In genomic region chr1:67750690-67751052, GRCh38 we compare ENCODE assay signal across 12 cellular contexts.
DNase-seq lines count a peak whose midpoint lies in the region; ATAC-seq and TF ChIP-seq lines count a peak whose summit lies in the region.
"Had no signal": no experiment of that assay in that cellular context is flagged by ENCODE, and none has a peak within 500 bp of the region (broad histone marks: within the 10 kb centered on the region; RNA-seq: fewer than 3 reads in every experiment).

No MANE protein-coding gene starts in this region.

- H4K20me1 ChIP-seq in PC-9 (ENCODE audit: insufficient read depth): no peaks in the 10 kb centered on the region

- intact Hi-C loops in PC-9 (cut with micrococcal nuclease; ENCODE audit: unreplicated experiment) (loop anchor here (1.0 kb wide), 1 partner anchor 64 kb away; no protein-coding TSS in a partner anchor), esophagus muscularis mucosa (cut with DNase I) (no loop called here), psoas muscle (cut with DNase I) (no loop called here)

- H3K79me2 ChIP-seq in ACC112 (ENCODE audit: control insufficient read depth, insufficient read depth, low read length, unreplicated experiment): peaks cover 70% of the 10 kb centered on the region
- H3K79me2 ChIP-seq in PC-9 (ENCODE audit: low read depth): peaks cover 27% of the 10 kb centered on the region

- WGBS in esophagus muscularis mucosa: 38% methylated on average over 1 of the region's 1 CpG
- 71 to 81% (median 73%) methylated on average over 1 of the region's 1 CpG for WGBS in psoas muscle, 3 donors

- H3K9me3 ChIP-seq in PC-9 (ENCODE audit: insufficient read depth, low read depth) (no peaks in the 10 kb centered on the region), esophagus muscularis mucosa (no peaks in the 10 kb centered on the region), psoas muscle (no peaks in the 10 kb centered on the region)
- H3K9me3 ChIP-seq in effector memory CD4-positive, alpha-beta T cell (ENCODE audit: control insufficient read depth, low read length): no peaks in the 10 kb centered on the region

- TF ChIP-seq CTCF in PC-9 (conservative IDR thresholded peaks at IDR 0.05) (no peak), esophagus muscularis mucosa (IDR thresholded peaks at IDR 0.05) (no peak), psoas muscle (IDR thresholded peaks at IDR 0.05) (no peak)

- H3K36me3 ChIP-seq in ACC112 (ENCODE audit: insufficient read depth, low read length) (peaks cover 10% of the 10 kb centered on the region; the same call in 1 of the 2 replicates), PC-9 (ENCODE audit: low read depth) (no peaks in the 10 kb centered on the region; the same call in 1 of the 2 replicates), esophagus muscularis mucosa (no peaks in the 10 kb centered on the region), psoas muscle (ENCODE audit: insufficient read depth in 1 of 2, low read depth in 1 of 2) (no peaks in the 10 kb centered on the region)
- H3K36me3 ChIP-seq in effector memory CD4-positive, alpha-beta T cell (ENCODE audit: control insufficient read depth, insufficient read depth, low read length): no peaks in the 10 kb centered on the region

- ATAC-seq in psoas muscle (no peak), GM21381 (IDR thresholded peaks at IDR 0.05; ENCODE audit: unreplicated experiment) (no peak)
- ATAC-seq: naive thymus-derived CD8-positive, alpha-beta T cell; stimulated activated effector memory CD8-positive, alpha-beta T cell treated with anti-CD3 and anti-CD28 coated beads, Interleukin-12 subunit alpha, Interleukin-12 subunit beta, amount 100 ng/mL, for 72 hours had no signal

- H3K4me1 ChIP-seq in ACC112 (ENCODE audit: control insufficient read depth, insufficient read depth, low read length, unreplicated experiment) (peaks cover 82% of the 10 kb centered on the region), PC-9 (replicated peaks; ENCODE audit: insufficient read depth) (peaks cover 58% of the 10 kb centered on the region), esophagus muscularis mucosa (peaks cover 55 to 100% (median 95%) of the 10 kb centered on the region in 4 donors), psoas muscle (peaks cover 47% of the 10 kb centered on the region)
- no peaks in the 10 kb centered on the region for H3K4me1 ChIP-seq in effector memory CD4-positive, alpha-beta T cell (ENCODE audit: control insufficient read depth, insufficient read depth, low read length, poor library complexity, severe bottlenecking)

- no peaks in the 10 kb centered on the region for H3K27me3 ChIP-seq in ACC112 (ENCODE audit: insufficient read depth, low read length)
- no peaks in the 10 kb centered on the region for H3K27me3 ChIP-seq in PC-9 (ENCODE audit: insufficient read depth, low read depth)
- H3K27me3 ChIP-seq in esophagus muscularis mucosa: no peaks in the 10 kb centered on the region
- no peaks in the 10 kb centered on the region for H3K27me3 ChIP-seq in psoas muscle (ENCODE audit: insufficient read depth in 3 of 3, low read length in 2 of 3)
- no peaks in the 10 kb centered on the region for H3K27me3 ChIP-seq in effector memory CD4-positive, alpha-beta T cell (replicated peaks; ENCODE audit: control insufficient read depth, insufficient read depth, low read length, poor library complexity, severe bottlenecking)

- CTCF ChIA-PET in PC-9 (lab: Charles Lee): interaction anchor here (0.7 to 1.0 kb wide), 2 partner anchors 218 to 672 kb away, joined by 3 read pairs; no protein-coding TSS in a partner anchor

- peaks cover 36% of the 10 kb centered on the region for H3F3A ChIP-seq in PC-9 (ENCODE audit: insufficient read depth, low read depth)

- peak overlapping the region; percentile 68 for H3K4me2 ChIP-seq in PC-9

- no peak for DNase-seq in PC-9
- DNase-seq in esophagus muscularis mucosa (ENCODE audit: extremely low spot score): no peak
- DNase-seq in psoas muscle: no peak
- no peak for DNase-seq in activated CD4-positive, alpha-beta T cell treated with anti-CD3 and anti-CD28 coated beads, Interleukin-2, amount 50 U/mL, for 1 hour
- DNase-seq in effector memory CD4-positive, alpha-beta T cell: no peak
- DNase-seq in NCI-H1417 treated with DMSO at 0.1 percent for 48 hours (lab: John Stamatoyannopoulos, UW): no peak
- DNase-seq: activated naive CD4-positive, alpha-beta T cell; naive thymus-derived CD8-positive, alpha-beta T cell; T-helper 1 cell had no signal

- no peaks in the 10 kb centered on the region for H3K9me2 ChIP-seq in PC-9 (ENCODE audit: insufficient read depth)

- H3K4me3 ChIP-seq in ACC112 (ENCODE audit: low read depth, low read length): peak overlapping the region; percentile 29; the same call in 1 of the 2 replicates
- peak overlapping the region; percentile 42 for H3K4me3 ChIP-seq in PC-9
- peak overlapping the region in 3 of 4 donors; percentile 28 to 48 (median 33) for H3K4me3 ChIP-seq in esophagus muscularis mucosa
- H3K4me3 ChIP-seq in psoas muscle: no peak overlapping the region
- no peak overlapping the region for H3K4me3 ChIP-seq in effector memory CD4-positive, alpha-beta T cell (ENCODE audit: insufficient read depth, low read depth, low read length, poor library complexity, severe bottlenecking)

- no peak for TF ChIP-seq EP300 in esophagus muscularis mucosa (IDR thresholded peaks at IDR 0.05)

- H2AFZ ChIP-seq in ACC112 (ENCODE audit: low read length, unreplicated experiment) (no peak overlapping the region), PC-9 (no peak overlapping the region)

- peak overlapping the region; percentile 97 for H3K27ac ChIP-seq in ACC112 (ENCODE audit: low read depth, low read length)
- peak overlapping the region; percentile 91 for H3K27ac ChIP-seq in PC-9
- peak overlapping the region; percentile 85 to 91 (median 88) for H3K27ac ChIP-seq in esophagus muscularis mucosa (replicated peaks in 1 of 4)
- peak overlapping the region; percentile 25 for H3K27ac ChIP-seq in psoas muscle
- no peak overlapping the region for H3K27ac ChIP-seq in effector memory CD4-positive, alpha-beta T cell (ENCODE audit: insufficient read depth, low read length, poor library complexity, severe bottlenecking)

- POLR2A ChIA-PET in PC-9 (lab: Charles Lee; ENCODE audit: unreplicated experiment): interaction anchor here (0.7 kb wide), 1 partner anchor 50 kb away, joined by 7 read pairs; no protein-coding TSS in a partner anchor

- no TSS peak for BruUV-seq in PC-9 (replicated peaks; lab: Mats Ljungman, UMichigan)

- TF ChIP-seq POLR2A in esophagus muscularis mucosa (IDR thresholded peaks at IDR 0.05; ENCODE audit: low read depth): no peak

Comparison
In these comparisons a context has a peak if more than half of its experiments do, and no peak if none do; other contexts are left out.
1. H3K4me3 ChIP-seq: peak in ACC112 (single experiment), PC-9 (single experiment) and esophagus muscularis mucosa (3 of 4); none in psoas muscle (single experiment) and effector memory CD4-positive, alpha-beta T cell (single experiment).